11 cellular contexts compared by ENCODE assay signal in genomic region chr20:11001767-11002540, GRCh38.
A peak's percentile ranks its signal among the peaks of the same experiment; 100 is the strongest.
DNase-seq lines count a peak whose midpoint lies in the region; ATAC-seq and TF ChIP-seq lines count a peak whose summit lies in the region.
"Had no signal": no experiment of that assay in that cellular context is flagged by ENCODE, and none has a peak within 500 bp of the region (broad histone marks: within the 10 kb centered on the region; RNA-seq: fewer than 3 reads in every experiment).

No MANE protein-coding gene starts in this region.

- TF ChIP-seq CTCF in upper lobe of right lung (IDR thresholded peaks at IDR 0.05) (no peak), WERI-Rb-1 (IDR thresholded peaks at IDR 0.05; ENCODE audit: low read depth, low read length) (no peak)

- H3K36me3 ChIP-seq in upper lobe of right lung (no peaks in the 10 kb centered on the region), WERI-Rb-1 (no peaks in the 10 kb centered on the region)
- H3K36me3 ChIP-seq: lower lobe of right lung had no signal

- no peak overlapping the region for H3K4me3 ChIP-seq in upper lobe of right lung
- no peak overlapping the region for H3K4me3 ChIP-seq in WERI-Rb-1 (ENCODE audit: low read depth, low read length)
- H3K4me3 ChIP-seq: lower lobe of right lung had no signal

- ATAC-seq in upper lobe of right lung, result peak; percentile 36

- H3K27ac ChIP-seq in upper lobe of right lung (peak overlapping the region; percentile 6), WERI-Rb-1 (no peak overlapping the region)
- H3K27ac ChIP-seq: lower lobe of right lung had no signal

- H3K9me3 ChIP-seq in upper lobe of right lung (no peaks in the 10 kb centered on the region), WERI-Rb-1 (ENCODE audit: severe bottlenecking) (peaks cover 3% of the 10 kb centered on the region)
- H3K9me3 ChIP-seq: lower lobe of right lung had no signal

- H3K27me3 ChIP-seq in upper lobe of right lung (no peaks in the 10 kb centered on the region), WERI-Rb-1 (ENCODE audit: insufficient read depth, low read depth, severe bottlenecking) (no peaks in the 10 kb centered on the region)

- no peaks in the 10 kb centered on the region for H3K4me1 ChIP-seq in upper lobe of right lung
- H3K4me1 ChIP-seq: lower lobe of right lung had no signal

- intact Hi-C loops in upper lobe of right lung (cut with DNase I), result no loop called here

- DNase-seq in HuH-7.5 (ENCODE audit: low spot score) (peak; percentile 20), UCSD-AML1 (lab: John Stamatoyannopoulos, UW; ENCODE audit: unreplicated experiment) (peak; percentile 12), iris pigment epithelial cell (ENCODE audit: low read depth) (peak; percentile 62), upper lobe of right lung (no peak), midbrain (lab: John Stamatoyannopoulos, UW) (no peak), WERI-Rb-1 (no peak)
- DNase-seq in activated CD4-positive, CD25-positive, alpha-beta regulatory T cell (lab: John Stamatoyannopoulos, UW), result no peak
- no peak for DNase-seq in activated naive CD4-positive, alpha-beta T cell (lab: John Stamatoyannopoulos, UW)
- DNase-seq: activated CD4-positive, CD25-positive, alpha-beta regulatory T cell treated with anti-CD3 and anti-CD28 coated beads, Interleukin-2, amount 50 U/mL, for 72 hours; lower lobe of right lung; NCI-H1436 had no signal

Comparison
In these comparisons a context has a peak if more than half of its experiments do, and no peak if none do; other contexts are left out.
1. DNase-seq: peak in HuH-7.5 (single experiment), UCSD-AML1 (single experiment) and iris pigment epithelial cell (single experiment); none in upper lobe of right lung (single experiment), activated CD4-positive, CD25-positive, alpha-beta regulatory T cell (0 of 4), activated naive CD4-positive, alpha-beta T cell (0 of 4), midbrain (single experiment) and WERI-Rb-1 (single experiment).